15 cellular contexts compared by ENCODE assay signal in genomic region chr14:65946494-65946893, GRCh38.
"Had no signal": no experiment of that assay in that cellular context is flagged by ENCODE, and none has a peak within 500 bp of the region (broad histone marks: within the 10 kb centered on the region; RNA-seq: fewer than 3 reads in every experiment).

No MANE protein-coding gene starts in this region.

- H3K4me3 ChIP-seq: coronary artery, right atrium auricular region, sigmoid colon, skin epidermis had no signal

- H3K4me1 ChIP-seq: sigmoid colon had no signal

- H3K27ac Mint-ChIP-seq: endodermal cell had no signal

- H3K36me3 Mint-ChIP-seq: immature natural killer cell had no signal

- H3K9me3 ChIP-seq: right atrium auricular region, sigmoid colon had no signal

- H3K36me3 ChIP-seq: right atrium auricular region, sigmoid colon had no signal

- FAIRE-seq: endothelial cell of umbilical vein, kidney had no signal

- DNase-seq: effector CD4-positive, alpha-beta T cell; endodermal cell; erythroblast; foreskin keratinocyte; immature natural killer cell; kidney; left cardiac atrium; naive thymus-derived CD4-positive, alpha-beta T cell; posterior cingulate gyrus; sigmoid colon; stimulated activated naive CD4-positive, alpha-beta T cell treated with Interleukin-2 at 50 U/mL for 16 hours had no signal

- ATAC-seq: foreskin keratinocyte; left cardiac atrium; naive thymus-derived CD4-positive, alpha-beta T cell had no signal

- H3K4me3 Mint-ChIP-seq: endodermal cell, immature natural killer cell had no signal

- H3K27me3 ChIP-seq: right atrium auricular region, sigmoid colon had no signal

- H3K9me3 Mint-ChIP-seq: endodermal cell, immature natural killer cell had no signal

- H3K27ac ChIP-seq: coronary artery, foreskin keratinocyte, right atrium auricular region, sigmoid colon, skin epidermis had no signal
